In genomic region chr5:173055722-173055982, GRCh38 we compare ENCODE assay signal across 8 cellular contexts. TPM values are rescaled to one million over a fixed set of nuclear protein-coding genes. Genes with fewer than 3 reads are reported as not detected.
DNase-seq lines count a peak whose midpoint lies in the region; ATAC-seq and TF ChIP-seq lines count a peak whose summit lies in the region.

No MANE protein-coding gene starts in this region.

- peak overlapping the region; percentile 87 for H3K4me3 Mint-ChIP-seq in central memory CD8-positive, alpha-beta T cell
- peak overlapping the region; percentile 94 for H3K4me3 Mint-ChIP-seq in nephron progenitor cell

- H3K4me1 Mint-ChIP-seq in central memory CD8-positive, alpha-beta T cell, result peaks cover 17% of the 10 kb centered on the region
- H3K4me1 Mint-ChIP-seq in nephron progenitor cell, result peaks cover 30% of the 10 kb centered on the region

- H3K4me3 ChIP-seq in Jurkat, Clone E6-1 (ENCODE audit: low read length), result peak overlapping the region; percentile 69

- no peaks in the 10 kb centered on the region for H3K9me3 Mint-ChIP-seq in central memory CD8-positive, alpha-beta T cell
- no peaks in the 10 kb centered on the region for H3K9me3 Mint-ChIP-seq in nephron progenitor cell

- H3K36me3 Mint-ChIP-seq in central memory CD8-positive, alpha-beta T cell (ENCODE audit: insufficient read depth), result peaks cover 15% of the 10 kb centered on the region
- H3K36me3 Mint-ChIP-seq in nephron progenitor cell (ENCODE audit: low read depth), result no peaks in the 10 kb centered on the region

- H3K27ac Mint-ChIP-seq in central memory CD8-positive, alpha-beta T cell (ENCODE audit: low read depth), result peak overlapping the region; percentile 82
- no peak overlapping the region for H3K27ac Mint-ChIP-seq in nephron progenitor cell

- no peak for TF ChIP-seq CTCF in nephron progenitor cell (IDR thresholded peaks at IDR 0.05)

- H3K27me3 Mint-ChIP-seq in central memory CD8-positive, alpha-beta T cell, result peaks cover 12% of the 10 kb centered on the region
- peaks cover 23% of the 10 kb centered on the region for H3K27me3 Mint-ChIP-seq in nephron progenitor cell (ENCODE audit: low read depth, poor library complexity)

- DNase-seq in NCI-H2227 (lab: John Stamatoyannopoulos, UW; ENCODE audit: unreplicated experiment) (peak; percentile 26), NCI-H2227 treated with DMSO at 0.1 percent for 48 hours (lab: John Stamatoyannopoulos, UW) (no peak), nephron progenitor cell (no peak), EL (no peak), NCI-H1436 treated with DMSO at 0.1 percent for 48 hours (lab: John Stamatoyannopoulos, UW) (no peak), DMS153 (lab: John Stamatoyannopoulos, UW) (no peak)
- DNase-seq in Jurkat, Clone E6-1 (ENCODE audit: low read depth, low spot score), result no peak
- no peak for DNase-seq in central memory CD8-positive, alpha-beta T cell (ENCODE audit: low spot score in 2 of 2)

- no peak for ATAC-seq in central memory CD8-positive, alpha-beta T cell (replicated peaks; ENCODE audit: extremely low read depth, poor library complexity, severe bottlenecking)

RNA-seq across cellular contexts. Expression of gene CREBRF, which starts 0.5 kb away (rescaled TPM):
- polyA plus RNA-seq in Jurkat, Clone E6-1 (2012; ENCODE audit: insufficient read depth, insufficient read length), result 3.2 TPM
